In genomic region chr20:3930265-3931206, GRCh38 we compare ENCODE assay signal across 13 cellular contexts. TPM values are rescaled to one million over a fixed set of nuclear protein-coding genes. Genes with fewer than 3 reads are reported as not detected.
DNase-seq lines count a peak whose midpoint lies in the region; ATAC-seq and TF ChIP-seq lines count a peak whose summit lies in the region.
"Had no signal": no experiment of that assay in that cellular context is flagged by ENCODE, and none has a peak within 500 bp of the region (broad histone marks: within the 10 kb centered on the region; RNA-seq: fewer than 3 reads in every experiment).

No MANE protein-coding gene starts in this region.

- no peak overlapping the region for H3K4me3 ChIP-seq in DND-41 (ENCODE audit: low read depth in 1 of 2, low read length in 2 of 2)
- H3K4me3 ChIP-seq: heart right ventricle, uterus had no signal

- no peaks in the 10 kb centered on the region for H3K9me3 Mint-ChIP-seq in chondrocyte (ENCODE audit: low read depth)

- H4K20me1 ChIP-seq in DND-41 (ENCODE audit: insufficient read depth, low read length): peaks cover 7% of the 10 kb centered on the region; the same call in 1 of the 2 replicates

- H3K4me2 ChIP-seq in DND-41 (ENCODE audit: insufficient read depth, low read length): no peak overlapping the region

- no peak for TF ChIP-seq CTCF in DND-41 (IDR thresholded peaks at IDR 0.05; ENCODE audit: borderline replicate concordance, extremely low read depth, low read length, poor library complexity, severe bottlenecking)
- no peak for TF ChIP-seq CTCF in chondrocyte (IDR thresholded peaks at IDR 0.05)
- TF ChIP-seq CTCF in omental fat pad (IDR thresholded peaks at IDR 0.05): no peak

- no peaks in the 10 kb centered on the region for H3K9me3 ChIP-seq in DND-41 (ENCODE audit: insufficient read depth, low read length, severe bottlenecking)
- H3K9me3 ChIP-seq: heart right ventricle, uterus had no signal

- H3K79me2 ChIP-seq in DND-41 (ENCODE audit: insufficient read depth, low read length): peaks cover 2% of the 10 kb centered on the region; the same call in 1 of the 2 replicates

- DNase-seq in DND-41: no peak
- DNase-seq in OCI-M1 (lab: John Stamatoyannopoulos, UW): peak; percentile 96
- no peak for DNase-seq in chondrocyte (ENCODE audit: low spot score)
- no peak for DNase-seq in omental fat pad (ENCODE audit: low spot score)
- DNase-seq in NCI-H1930 (lab: John Stamatoyannopoulos, UW): no peak
- DNase-seq in midbrain (lab: John Stamatoyannopoulos, UW): no peak
- DNase-seq: dermis blood vessel endothelial cell, heart right ventricle, NCI-H187 treated with DMSO at 0.1 percent for 48 hours, uterus had no signal

- peaks cover 50% of the 10 kb centered on the region for H3K4me1 Mint-ChIP-seq in chondrocyte (ENCODE audit: low read depth)

- ATAC-seq in DND-41 (ENCODE audit: insufficient read depth, low read depth) (no peak), omental fat pad (ENCODE audit: low FRiP score) (peak; percentile 14), HG03108 (IDR thresholded peaks at IDR 0.05; ENCODE audit: unreplicated experiment) (no peak)
- ATAC-seq: activated CD4-positive, CD25-positive, alpha-beta regulatory T cell treated with anti-CD3 and anti-CD28 coated beads, Interleukin-2, amount 50 U/mL, for 24 hours had no signal

- no peak overlapping the region for H3K4me3 Mint-ChIP-seq in chondrocyte (ENCODE audit: unreplicated experiment)
- H3K4me3 Mint-ChIP-seq: activated naive CD8-positive, alpha-beta T cell had no signal

- H3K4me1 ChIP-seq in DND-41 (ENCODE audit: insufficient read depth, low read length): peaks cover 22% of the 10 kb centered on the region

- peak overlapping the region; percentile 73 for H3K27ac Mint-ChIP-seq in chondrocyte (ENCODE audit: unreplicated experiment)
- H3K27ac Mint-ChIP-seq: activated naive CD8-positive, alpha-beta T cell had no signal

- peaks cover 15% of the 10 kb centered on the region for H3K36me3 Mint-ChIP-seq in chondrocyte (ENCODE audit: low read depth)

- H3K27me3 Mint-ChIP-seq in chondrocyte (ENCODE audit: low read depth): no peaks in the 10 kb centered on the region
- H3K27me3 Mint-ChIP-seq: activated naive CD8-positive, alpha-beta T cell had no signal

- H3K9ac ChIP-seq in DND-41 (ENCODE audit: low read depth, low read length): no peak overlapping the region

- H2AFZ ChIP-seq in DND-41 (ENCODE audit: low read depth, low read length): no peak overlapping the region

- peak overlapping the region; percentile 32; the same call in 1 of the 2 replicates for H3K27ac ChIP-seq in DND-41 (ENCODE audit: low read length)

- H3K27me3 ChIP-seq in DND-41 (ENCODE audit: insufficient read depth, low read length, poor library complexity): no peaks in the 10 kb centered on the region
- H3K27me3 ChIP-seq: heart right ventricle, uterus had no signal

- H3K36me3 ChIP-seq in DND-41 (ENCODE audit: insufficient read depth, low read length): peaks cover 66% of the 10 kb centered on the region
- H3K36me3 ChIP-seq: uterus had no signal

RNA-seq across cellular contexts. Expression of gene PANK2, which starts 41.3 kb away (rescaled TPM):
- total RNA-seq in chondrocyte: 38.2 to 45.3 TPM (median 39.7 TPM) in 3 replicates
- 10 to 100 TPM; 32.8 to 45.0 (median 39.7) TPM for total RNA-seq in omental fat pad
